ENCODE assay signal across 22 cellular contexts in genomic region chr20:43862438-43862837, GRCh38. TPM values are rescaled to one million over a fixed set of nuclear protein-coding genes. Genes with fewer than 3 reads are reported as not detected.
A peak's percentile ranks its signal among the peaks of the same experiment; 100 is the strongest.
DNase-seq lines count a peak whose midpoint lies in the region; ATAC-seq and TF ChIP-seq lines count a peak whose summit lies in the region.
"Had no signal": no experiment of that assay in that cellular context is flagged by ENCODE, and none has a peak within 500 bp of the region (broad histone marks: within the 10 kb centered on the region; RNA-seq: fewer than 3 reads in every experiment).

No MANE protein-coding gene starts in this region.

- CTCF ChIA-PET in HEK293 (lab: Yijun Ruan, JAX): no interaction called here
- CTCF ChIA-PET in CD4-positive, alpha-beta T cell (lab: Charles Lee): no interaction called here

- TF ChIP-seq CTCF in HEK293 (tag by site-specific recombination; IDR thresholded peaks at IDR 0.05) (no peak), testis (IDR thresholded peaks at IDR 0.05) (no peak)
- TF ChIP-seq CTCF in CD4-positive, alpha-beta T cell (IDR thresholded peaks at IDR 0.05): no peak

- no peak for DNase-seq in SK-N-MC (ENCODE audit: low read depth, low spot score)
- DNase-seq in testis: no peak
- DNase-seq in SKM-1 treated with dmso at 0.1 percent for 144 hours (lab: John Stamatoyannopoulos, UW; ENCODE audit: unreplicated experiment): no peak
- no peak for DNase-seq in CD4-positive, alpha-beta T cell
- DNase-seq: 8988T; AML-193; CD4-positive, alpha-beta memory T cell; CD8-positive, alpha-beta memory T cell; COR-L47; DMS 273 treated with DMSO at 0.1 percent for 48 hours; DMS153; DMS53; DMS79; DND-41; EL; GDM1 had no signal

- H3K27me3 Mint-ChIP-seq in CD4-positive, alpha-beta T cell: no peaks in the 10 kb centered on the region

- intact Hi-C loops in testis (cut with DNase I; ENCODE audit: low total_unique reads): no loop called here
- intact Hi-C loops in CD4-positive, alpha-beta T cell (cut with DNase I, micrococcal nuclease): no loop called here

- H3K9me3 ChIP-seq in HEK293 (ENCODE audit: control insufficient read depth, insufficient read depth, low read depth, low read length): no peaks in the 10 kb centered on the region
- no peaks in the 10 kb centered on the region for H3K9me3 ChIP-seq in SK-N-MC (ENCODE audit: low read depth, low read length)
- H3K9me3 ChIP-seq in testis: no peaks in the 10 kb centered on the region
- no peaks in the 10 kb centered on the region for H3K9me3 ChIP-seq in CD4-positive, alpha-beta T cell (ENCODE audit: control insufficient read depth, low read length)
- H3K9me3 ChIP-seq: BLaER1 treated with 17β-estradiol and CSF1 and Interleukin-3, amounts not matched to agents 10 nM and 100 nM had no signal

- no peak overlapping the region for H3K9ac ChIP-seq in SK-N-MC (ENCODE audit: insufficient read length)
- H3K9ac ChIP-seq: BLaER1 treated with 17β-estradiol and CSF1 and Interleukin-3, amounts not matched to agents 10 nM and 100 nM had no signal

- no peak overlapping the region for H3K4me3 ChIP-seq in HEK293 (ENCODE audit: low read depth, low read length)
- H3K4me3 ChIP-seq in SK-N-MC: no peak overlapping the region
- no peak overlapping the region for H3K4me3 ChIP-seq in testis
- H3K4me3 ChIP-seq: BLaER1 treated with 17β-estradiol and CSF1 and Interleukin-3, amounts not matched to agents 10 nM and 100 nM had no signal

- H3K36me3 ChIP-seq in HEK293 (ENCODE audit: control insufficient read depth in 2 of 2, insufficient read depth in 1 of 2, low read length in 2 of 2) (no peaks in the 10 kb centered on the region), SK-N-MC (ENCODE audit: insufficient read depth, low read length) (no peaks in the 10 kb centered on the region), testis (ENCODE audit: low read depth, missing control alignments) (no peaks in the 10 kb centered on the region)
- H3K36me3 ChIP-seq: BLaER1 treated with 17β-estradiol and CSF1 and Interleukin-3, amounts not matched to agents 10 nM and 100 nM had no signal

- no peaks in the 10 kb centered on the region for H3K27me3 ChIP-seq in testis
- H3K27me3 ChIP-seq in CD4-positive, alpha-beta T cell (ENCODE audit: control insufficient read depth, insufficient read depth, low read length): no peaks in the 10 kb centered on the region
- H3K27me3 ChIP-seq: BLaER1 treated with 17β-estradiol and CSF1 and Interleukin-3, amounts not matched to agents 10 nM and 100 nM had no signal

- ATAC-seq in HG02852 (IDR thresholded peaks at IDR 0.05; ENCODE audit: unreplicated experiment): no peak
- ATAC-seq in CD4-positive, alpha-beta T cell (ENCODE audit: poor library complexity): no peak

- H3K27ac ChIP-seq in HEK293 (ENCODE audit: extremely low read depth, low read depth, low read length): no peak overlapping the region
- H3K27ac ChIP-seq in SK-N-MC: peak overlapping the region; percentile 51; the same call in 1 of the 2 replicates
- peak overlapping the region; percentile 56 to 80 for H3K27ac ChIP-seq in testis
- H3K27ac ChIP-seq in CD4-positive, alpha-beta T cell (ENCODE audit: low read depth, low read length): no peak overlapping the region
- H3K27ac ChIP-seq: BLaER1 treated with 17β-estradiol and CSF1 and Interleukin-3, amounts not matched to agents 10 nM and 100 nM; C4-2B had no signal

- no peaks in the 10 kb centered on the region for H3K9me3 Mint-ChIP-seq in CD4-positive, alpha-beta T cell
- H3K9me3 Mint-ChIP-seq: CD4-positive, alpha-beta memory T cell had no signal

- no peaks in the 10 kb centered on the region for H3K4me1 ChIP-seq in HEK293 (ENCODE audit: control insufficient read depth, insufficient read depth, low read length)
- H3K4me1 ChIP-seq in testis: peaks cover 29% of the 10 kb centered on the region

- no peak overlapping the region for H3K27ac Mint-ChIP-seq in CD4-positive, alpha-beta T cell
- H3K27ac Mint-ChIP-seq: B cell; CD4-positive, alpha-beta memory T cell; CD8-positive, alpha-beta memory T cell had no signal

- H3K36me3 Mint-ChIP-seq in CD4-positive, alpha-beta T cell (ENCODE audit: low read depth): no peaks in the 10 kb centered on the region
- H3K36me3 Mint-ChIP-seq: CD4-positive, alpha-beta memory T cell; CD8-positive, alpha-beta memory T cell had no signal

- no peaks in the 10 kb centered on the region for H3K4me1 Mint-ChIP-seq in CD4-positive, alpha-beta T cell (ENCODE audit: low read depth)
- H3K4me1 Mint-ChIP-seq: B cell; CD4-positive, alpha-beta memory T cell; CD8-positive, alpha-beta memory T cell had no signal

- no peak overlapping the region for H3K4me3 Mint-ChIP-seq in CD4-positive, alpha-beta T cell
- H3K4me3 Mint-ChIP-seq: B cell; CD4-positive, alpha-beta memory T cell; CD8-positive, alpha-beta memory T cell had no signal

- no peak for TF ChIP-seq POLR2A in testis (IDR thresholded peaks at IDR 0.05)

- POLR2A ChIA-PET in HEK293 (lab: Yijun Ruan, JAX): no interaction called here
- POLR2A ChIA-PET in CD4-positive, alpha-beta T cell (lab: Charles Lee): no interaction called here

- 44 to 69% methylated on average over 4 of the region's 4 CpGs for WGBS in testis, 2 donors

TF ChIP-seq in HEK293, 187 proteins besides CTCF, POLR2A, EP300 and RAD21:
- TF ChIP-seq ZNF366 (tag by site-specific recombination; conservative IDR thresholded peaks at IDR 0.05) (peak; percentile 78), ZBTB44 (tag by site-specific recombination; IDR thresholded peaks at IDR 0.05) (no peak), PBX3 (CRISPR knock-in tag; IDR thresholded peaks at IDR 0.05) (no peak), ZXDB (tag by site-specific recombination; IDR thresholded peaks at IDR 0.05) (no peak)

RNA-seq across cellular contexts. Expression of gene TOX2, which starts 52.2 kb away (rescaled TPM):
- total RNA-seq in testis: 10 to 100 TPM; 48.1 to 67.0 TPM
- 43.8 TPM for polyA plus RNA-seq in testis (ENCODE audit: insufficient read depth, low read depth, low replicate concordance)
- total RNA-seq in CD4-positive, alpha-beta T cell: 1 to 10 TPM; 3.3 to 3.9 TPM
- total RNA-seq: G401 had no signal

Comparison
In these comparisons a context has a peak if more than half of its experiments do, and no peak if none do; other contexts are left out.
1. H3K27ac ChIP-seq: peak in SK-N-MC (single experiment) and testis (2 of 2); none in HEK293 (single experiment) and CD4-positive, alpha-beta T cell (single experiment).
2. RNA of gene TOX2, which starts 52.2 kb away (total RNA-seq): 48.1 to 67.0 TPM in testis; 3.3 to 3.9 TPM in CD4-positive, alpha-beta T cell; every median in the first group is over 10 times any median in the second.